13 cellular contexts compared by ENCODE assay signal in the genomic region with DNA sequence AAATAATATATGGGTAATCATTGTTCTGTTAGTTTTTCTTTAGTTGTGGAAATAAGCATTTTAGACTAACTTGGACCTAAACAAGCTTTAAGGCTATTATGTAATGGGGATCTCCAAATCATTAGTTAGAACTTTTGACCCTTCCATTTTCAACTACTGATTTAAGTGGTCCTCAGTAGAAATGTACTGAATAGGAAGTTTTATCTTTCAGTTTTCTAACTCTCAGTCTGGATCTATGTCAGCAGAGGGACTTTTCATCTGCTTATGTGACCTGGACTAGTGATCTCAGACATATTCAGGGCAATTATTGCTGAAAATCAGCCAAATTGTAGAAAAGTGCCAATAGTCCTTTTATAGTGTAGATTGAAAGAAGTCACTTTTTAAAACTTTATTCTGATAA.
DNase-seq lines count a peak whose midpoint lies in the region; ATAC-seq lines count a peak whose summit lies in the region.
"Had no signal": no experiment of that assay in that cellular context is flagged by ENCODE, and none has a peak within 500 bp of the region (broad histone marks: within the 10 kb centered on the region; RNA-seq: fewer than 3 reads in every experiment).

No MANE protein-coding gene starts in this region.

- peak; percentile 76 for ATAC-seq in GM18517 (IDR thresholded peaks at IDR 0.05; ENCODE audit: unreplicated experiment)
- peak; percentile 64 for ATAC-seq in GM21381 (IDR thresholded peaks at IDR 0.05; ENCODE audit: unreplicated experiment)
- peak; percentile 75 for ATAC-seq in HG03045 (IDR thresholded peaks at IDR 0.05; ENCODE audit: unreplicated experiment)
- no peak for ATAC-seq in central memory CD8-positive, alpha-beta T cell (replicated peaks; ENCODE audit: extremely low read depth, poor library complexity, severe bottlenecking)

- peak overlapping the region; percentile 13 for H3K27ac Mint-ChIP-seq in central memory CD8-positive, alpha-beta T cell (ENCODE audit: low read depth)

- no peak for DNase-seq in central memory CD8-positive, alpha-beta T cell (ENCODE audit: low spot score in 2 of 2)
- DNase-seq in MV-4-11 (lab: John Stamatoyannopoulos, UW) = no peak
- DNase-seq in NCI-H774 (lab: John Stamatoyannopoulos, UW) = no peak
- DNase-seq in activated naive CD4-positive, alpha-beta T cell treated with anti-CD3 and anti-CD28 coated beads, Interleukin-2, amount 50 U/mL, for 16 hours = no peak
- no peak for DNase-seq in stimulated activated CD4-positive, alpha-beta T cell treated with anti-CD3 and anti-CD28 coated beads, Interleukin-4, amount 100 ng/mL, for 4 hours
- DNase-seq: Karpas-422, kidney, NCI-H510A, occipital lobe had no signal

- peaks cover 71% of the 10 kb centered on the region for H3K36me3 Mint-ChIP-seq in central memory CD8-positive, alpha-beta T cell (ENCODE audit: insufficient read depth)

- no peaks in the 10 kb centered on the region for H3K9me3 Mint-ChIP-seq in central memory CD8-positive, alpha-beta T cell
- H3K9me3 Mint-ChIP-seq: brain had no signal

- peaks cover 14% of the 10 kb centered on the region for H3K4me1 Mint-ChIP-seq in central memory CD8-positive, alpha-beta T cell

- H3K4me3 Mint-ChIP-seq in central memory CD8-positive, alpha-beta T cell = no peak overlapping the region
- H3K4me3 Mint-ChIP-seq: brain had no signal

- no peaks in the 10 kb centered on the region for H3K27me3 Mint-ChIP-seq in central memory CD8-positive, alpha-beta T cell
- H3K27me3 Mint-ChIP-seq: brain had no signal
